Comparison of ENCODE assay signal across 14 cellular contexts in genomic region chr6:52918027-52918722, GRCh38. TPM values are rescaled to one million over a fixed set of nuclear protein-coding genes. Genes with fewer than 3 reads are reported as not detected.
DNase-seq lines count a peak whose midpoint lies in the region; ATAC-seq and TF ChIP-seq lines count a peak whose summit lies in the region.
"Not testable (repeated sequence)": the region's sequence is repeated elsewhere in the genome, so short reads cannot be mapped to it uniquely, and the experiment has no call there.
"Had no signal": no experiment of that assay in that cellular context is flagged by ENCODE, and none has a peak within 500 bp of the region (broad histone marks: within the 10 kb centered on the region; RNA-seq: fewer than 3 reads in every experiment).

No MANE protein-coding gene starts in this region.

- not testable (repeated sequence) for H3K4me3 Mint-ChIP-seq in progenitor cell of endocrine pancreas (ENCODE audit: low read depth)

- peak; percentile 15 for DNase-seq in DMS79 treated with DMSO at 0.1 percent for 48 hours (lab: John Stamatoyannopoulos, UW)
- DNase-seq in HPDE6-E6E7 (ENCODE audit: extremely low spot score) = peak; percentile 38
- DNase-seq in RWPE2 (ENCODE audit: low spot score); progenitor cell of endocrine pancreas (ENCODE audit: low spot score, unreplicated experiment): not testable (repeated sequence)
- peak; percentile 73 for DNase-seq in astrocyte of the hippocampus (ENCODE audit: low read depth, low spot score)
- peak; percentile 75 for DNase-seq in islet precursor cell

- H3K9me3 Mint-ChIP-seq in progenitor cell of endocrine pancreas (ENCODE audit: low read depth) = not testable (repeated sequence)

- peak; percentile 95 for ATAC-seq in RWPE2 (ENCODE audit: low read depth)
- ATAC-seq in esophagus mucosa = peak; percentile 58

- peaks cover 25% of the 10 kb centered on the region for H3K4me1 Mint-ChIP-seq in progenitor cell of endocrine pancreas (ENCODE audit: low read depth)

- not testable (repeated sequence) for H3K4me3 ChIP-seq in RWPE2 (ENCODE audit: severe bottlenecking)

- TF ChIP-seq CTCF in 22Rv1 (IDR thresholded peaks at IDR 0.05); RWPE2 (IDR thresholded peaks at IDR 0.05; ENCODE audit: poor library complexity, severe bottlenecking); progenitor cell of endocrine pancreas (IDR thresholded peaks at IDR 0.05; ENCODE audit: unreplicated experiment): not testable (repeated sequence)

- H3K36me3 Mint-ChIP-seq in progenitor cell of endocrine pancreas (ENCODE audit: insufficient read depth) = not testable (repeated sequence)

- H3K36me3 ChIP-seq in RWPE2 (ENCODE audit: low read depth) = not testable (repeated sequence)

- H3K27ac ChIP-seq in 22Rv1 (peak overlapping the region; percentile 98), RWPE2 (ENCODE audit: poor library complexity, severe bottlenecking) (peak overlapping the region; percentile 47)

- not testable (repeated sequence) for H3K27me3 ChIP-seq in RWPE2 (ENCODE audit: insufficient read depth, poor library complexity, severe bottlenecking)

- peaks cover 31% of the 10 kb centered on the region for H3K4me1 ChIP-seq in RWPE2 (ENCODE audit: insufficient read depth, poor library complexity, severe bottlenecking)

- not testable (repeated sequence) for H3K9me3 ChIP-seq in RWPE2 (ENCODE audit: severe bottlenecking)

- not testable (repeated sequence) for H3K27me3 Mint-ChIP-seq in progenitor cell of endocrine pancreas

- H3K27ac Mint-ChIP-seq in progenitor cell of endocrine pancreas = peak overlapping the region; percentile 26

RNA-seq across cellular contexts. Expression of gene GSTA3, which starts 8.7 kb away (rescaled TPM):
- total RNA-seq in esophagus mucosa (not detected), progenitor cell of endocrine pancreas (not detected in 2 replicates)
- total RNA-seq: activated CD8-positive, alpha-beta memory T cell treated with anti-CD3 and anti-CD28 coated beads, Interleukin-2, amount 10 ng/mL, durations not matched to agents 7 days and 5 days; activated T-helper 17 cell treated with anti-CD3 and anti-CD28 coated beads, Interleukin-2, amount 50 U/mL, for 72 hours; CD8-positive, alpha-beta T cell; lung microvascular endothelial cell; naive thymus-derived CD4-positive, alpha-beta T cell; thoracic aorta had no signal
